24 cellular contexts compared by ENCODE assay signal in the genomic region with DNA sequence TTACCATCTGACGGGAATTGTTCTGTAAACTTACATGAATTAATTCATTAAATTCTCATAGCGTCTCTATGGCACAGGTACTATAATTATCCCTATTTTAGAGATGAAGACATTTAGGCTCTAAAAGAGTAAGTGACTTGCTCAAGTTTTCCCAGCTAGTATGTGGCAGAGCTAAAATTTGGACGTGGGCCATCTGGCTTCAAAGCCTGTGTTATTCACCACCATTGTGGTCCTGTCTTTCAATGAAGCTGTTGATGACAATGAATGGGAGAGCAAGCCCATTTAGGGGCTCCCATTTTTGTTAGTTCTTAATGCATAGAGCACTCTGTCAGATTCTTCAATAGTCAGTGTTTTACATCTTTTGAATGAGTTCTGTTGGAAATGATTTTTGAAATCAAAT.
"Had no signal": no experiment of that assay in that cellular context is flagged by ENCODE, and none has a peak within 500 bp of the region (broad histone marks: within the 10 kb centered on the region; RNA-seq: fewer than 3 reads in every experiment).

No MANE protein-coding gene starts in this region.

- H3K27me3 ChIP-seq: MG63, Peyer's patch, SJCRH30 had no signal

- H3K4me3 ChIP-seq: MG63, Peyer's patch, SJCRH30 had no signal

- DNase-seq: IMR-90; Karpas-422; KG1; MG63; NCI-H1092; NCI-H1417; NCI-H1436 treated with DMSO at 0.1 percent for 48 hours; NCI-H1694; NCI-H187 treated with DMSO at 0.1 percent for 48 hours; NCI-H2029 treated with DMSO at 0.1 percent for 48 hours; NCI-H2171; NCI-H226; NCI-H524; NCI-H526 treated with DMSO at 0.1 percent for 48 hours; NCI-H748 treated with DMSO at 0.1 percent for 48 hours; NK-92 treated with Interleukin-12 subunit alpha and Interleukin-12 subunit beta, amount 100 ng/mL, for 24 hours; PC-3; Peyer's patch; SHP77 treated with DMSO at 0.1 percent for 48 hours; SJCRH30; T-helper 1 cell had no signal

- H3K27ac ChIP-seq: Peyer's patch, SJCRH30 had no signal

- ATAC-seq: HepG2, PC-3, Right ventricle myocardium inferior, SK-N-SH treated with all-trans-retinoic acid at 6 μM for 48 hours had no signal

- H3K36me3 ChIP-seq: MG63, Peyer's patch, SJCRH30 had no signal
